In the genomic region with DNA sequence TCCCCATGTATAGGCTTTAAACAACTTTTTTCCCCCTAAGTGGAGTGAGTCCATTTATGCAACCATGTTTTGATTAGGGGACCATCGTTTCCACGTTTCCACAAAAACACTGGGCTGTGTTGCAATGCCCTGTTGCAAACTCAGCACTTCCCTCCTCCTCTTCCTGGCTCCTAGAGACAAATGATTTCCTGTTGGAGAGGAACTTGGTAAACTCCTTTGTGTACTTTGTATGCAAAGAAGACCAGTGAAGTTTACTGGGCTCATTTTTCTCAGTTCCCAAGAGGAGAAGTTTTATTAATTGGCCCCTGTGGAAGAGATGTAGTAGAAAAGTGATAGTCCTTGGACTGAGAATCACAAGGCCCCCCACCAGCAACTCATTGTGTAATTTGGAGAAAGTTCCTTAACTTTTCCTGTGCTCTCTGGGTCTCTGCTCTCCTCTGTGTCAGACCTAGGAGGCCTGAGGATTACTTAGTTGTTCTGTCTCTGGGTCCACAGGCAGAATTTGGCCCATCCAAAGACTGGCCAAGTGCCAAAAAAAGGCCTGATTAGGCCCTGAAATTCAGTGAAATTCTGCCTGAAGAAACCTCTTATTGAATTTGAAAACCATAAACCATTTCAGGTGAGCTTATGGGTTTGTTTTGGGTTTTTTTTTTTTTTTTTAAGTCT, we compare ENCODE assay signal across 9 cellular contexts.
DNase-seq lines count a peak whose midpoint lies in the region; ATAC-seq and TF ChIP-seq lines count a peak whose summit lies in the region.
"Had no signal": no experiment of that assay in that cellular context is flagged by ENCODE, and none has a peak within 500 bp of the region (broad histone marks: within the 10 kb centered on the region; RNA-seq: fewer than 3 reads in every experiment).

No MANE protein-coding gene starts in this region.

- intact Hi-C loops in left ventricle myocardium inferior (cut with micrococcal nuclease) (no loop called here), prostate gland (cut with DNase I) (no loop called here)

- H3K4me1 ChIP-seq in left ventricle myocardium inferior = peaks cover 35% of the 10 kb centered on the region
- H3K4me1 ChIP-seq in prostate gland (replicated peaks) = peaks cover 3% of the 10 kb centered on the region

- peaks cover 36% of the 10 kb centered on the region for H3K36me3 ChIP-seq in left ventricle myocardium inferior
- H3K36me3 ChIP-seq in prostate gland = no peaks in the 10 kb centered on the region

- no peak overlapping the region for H3K4me3 ChIP-seq in left ventricle myocardium inferior
- H3K4me3 ChIP-seq in prostate gland = no peak overlapping the region

- H3K27ac ChIP-seq in adipose tissue (ENCODE audit: low read depth, low read length) = peak overlapping the region; percentile 53
- H3K27ac ChIP-seq in left ventricle myocardium inferior (replicated peaks) = peak overlapping the region; percentile 79
- peak overlapping the region; percentile 21 to 59 for H3K27ac ChIP-seq in prostate gland

- ATAC-seq in GM21515 (IDR thresholded peaks at IDR 0.05; ENCODE audit: unreplicated experiment) (no peak), GM18909 (IDR thresholded peaks at IDR 0.05; ENCODE audit: poor library complexity, unreplicated experiment) (no peak), GM19035 (IDR thresholded peaks at IDR 0.05; ENCODE audit: unreplicated experiment) (no peak)

- no peak for TF ChIP-seq CTCF in left ventricle myocardium inferior (IDR thresholded peaks at IDR 0.05; ENCODE audit: borderline replicate concordance)
- no peak for TF ChIP-seq CTCF in prostate gland (IDR thresholded peaks at IDR 0.05)

- DNase-seq in EL (peak; percentile 30), left ventricle myocardium inferior (peak; percentile 29), prostate gland (ENCODE audit: low spot score) (peak; percentile 41), LoVo (ENCODE audit: low spot score) (no peak)
- DNase-seq: cerebellar nuclear complex had no signal

- TF ChIP-seq POLR2A in prostate gland (IDR thresholded peaks at IDR 0.05) = no peak

- WGBS in adipose tissue, 3 donors = 2 to 20% (median 4%) methylated on average over 2 of the region's 2 CpGs
- 4% methylated on average over 2 of the region's 2 CpGs for WGBS in prostate gland

- H3K27me3 ChIP-seq in left ventricle myocardium inferior (ENCODE audit: low read depth) (no peaks in the 10 kb centered on the region), prostate gland (replicated peaks; ENCODE audit: insufficient read depth) (no peaks in the 10 kb centered on the region)

- H3K9me3 ChIP-seq in left ventricle myocardium inferior (replicated peaks) (no peaks in the 10 kb centered on the region), prostate gland (no peaks in the 10 kb centered on the region)
